31 cellular contexts compared by ENCODE assay signal in the genomic region with DNA sequence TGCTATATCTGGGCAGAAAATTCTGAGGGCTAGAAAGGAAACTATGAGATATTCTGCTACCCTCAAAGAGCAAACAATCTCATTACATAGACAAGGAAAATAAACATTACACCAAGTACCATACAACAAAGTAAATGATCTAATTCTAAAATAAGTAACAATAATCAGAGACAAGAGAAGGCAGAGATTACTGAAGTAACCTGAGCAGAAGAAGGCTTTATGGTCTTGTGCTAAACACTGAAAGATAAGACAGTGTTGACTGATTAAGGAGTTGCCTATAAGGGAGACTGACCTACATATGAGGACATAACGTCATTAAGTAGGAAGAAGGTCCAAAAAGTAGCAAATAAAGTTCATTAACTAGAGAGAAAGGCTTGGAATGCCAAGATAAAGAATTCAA.
"Had no signal": no experiment of that assay in that cellular context is flagged by ENCODE, and none has a peak within 500 bp of the region (broad histone marks: within the 10 kb centered on the region; RNA-seq: fewer than 3 reads in every experiment).

No MANE protein-coding gene starts in this region.

- ATAC-seq: activated CD4-positive, CD25-positive, alpha-beta regulatory T cell treated with anti-CD3 and anti-CD28 coated beads, Interleukin-2, amount 50 U/mL, for 24 hours; activated CD8-positive, alpha-beta memory T cell treated with anti-CD3 and anti-CD28 coated beads, Interleukin-2, amount 10 ng/mL, durations not matched to agents 7 days and 5 days; activated CD8-positive, alpha-beta T cell treated with anti-CD3 and anti-CD28 coated beads, Interleukin-2, amount 10 ng/mL, durations not matched to agents 7 days and 5 days; activated naive CD8-positive, alpha-beta T cell treated with anti-CD3 and anti-CD28 coated beads, Interleukin-2, amount 50 U/mL, for 24 hours; body of pancreas; esophagus mucosa; T-helper 17 cell had no signal

- H3K4me3 ChIP-seq: adrenal gland, body of pancreas had no signal

- H3K4me3 Mint-ChIP-seq: activated B cell treated with CpG ODN at 0.5 μM for 24 hours; activated CD8-positive, alpha-beta memory T cell treated with anti-CD3 and anti-CD28 coated beads, Interleukin-2, amount 10 ng/mL, durations not matched to agents 7 days and 5 days; activated CD8-positive, alpha-beta T cell treated with anti-CD3 and anti-CD28 coated beads, Interleukin-2, amount 10 ng/mL, durations not matched to agents 7 days and 5 days; activated naive CD4-positive, alpha-beta T cell treated with anti-CD3 and anti-CD28 coated beads for 36 hours; activated naive CD4-positive, alpha-beta T cell treated with anti-CD3 and anti-CD28 coated beads, Interleukin-2, amount 50 U/mL, for 24 hours; activated naive CD8-positive, alpha-beta T cell treated with anti-CD3 and anti-CD28 coated beads for 36 hours; activated naive CD8-positive, alpha-beta T cell treated with anti-CD3 and anti-CD28 coated beads, Interleukin-2, amount 50 U/mL, for 24 hours; activated T-helper 1 cell treated with anti-CD3 and anti-CD28 coated beads, Interleukin-12 subunit alpha, Interleukin-12 subunit beta, Interleukin-2, Interleukin-4 antibody, amounts not matched to agents 30 ng/mL and 10 ng/mL and 1 ng/mL, durations not matched to agents 14 hours and 24 hours and 36 hours; endodermal cell; T-helper 17 cell; T-helper 2 cell treated with Interferon-gamma antibody and Interleukin-4, amounts not matched to agents 5 μg/mL and 100 μg/mL, for 36 hours had no signal

- H3K36me3 Mint-ChIP-seq: activated CD8-positive, alpha-beta memory T cell treated with anti-CD3 and anti-CD28 coated beads, Interleukin-2, amount 10 ng/mL, durations not matched to agents 7 days and 5 days; activated naive CD8-positive, alpha-beta T cell treated with anti-CD3 and anti-CD28 coated beads for 36 hours had no signal

- H3K9me3 Mint-ChIP-seq: activated B cell treated with CpG ODN at 0.5 μM for 24 hours; activated naive CD4-positive, alpha-beta T cell treated with anti-CD3 and anti-CD28 coated beads for 36 hours; activated naive CD4-positive, alpha-beta T cell treated with anti-CD3 and anti-CD28 coated beads, Interleukin-2, amount 50 U/mL, for 24 hours; activated naive CD8-positive, alpha-beta T cell treated with anti-CD3 and anti-CD28 coated beads for 36 hours; activated naive CD8-positive, alpha-beta T cell treated with anti-CD3 and anti-CD28 coated beads, Interleukin-2, amount 50 U/mL, for 24 hours; activated T-helper 1 cell treated with anti-CD3 and anti-CD28 coated beads, Interleukin-12 subunit alpha, Interleukin-12 subunit beta, Interleukin-2, Interleukin-4 antibody, amounts not matched to agents 30 ng/mL and 10 ng/mL and 1 ng/mL, durations not matched to agents 14 hours and 24 hours and 36 hours; activated T-helper 2 cell treated with anti-CD3 and anti-CD28 coated beads, Interferon-gamma antibody, Interleukin-2, Interleukin-4, amounts not matched to agents 10 μg/mL and 5 μg/mL and 100 μg/mL, durations not matched to agents 14 hours and 24 hours and 36 hours; endodermal cell; T-helper 2 cell treated with Interferon-gamma antibody and Interleukin-4, amounts not matched to agents 5 μg/mL and 100 μg/mL, for 36 hours had no signal

- H3K27ac ChIP-seq: adrenal gland, body of pancreas, WERI-Rb-1 had no signal

- H3K4me1 Mint-ChIP-seq: activated B cell treated with CpG ODN at 0.5 μM for 24 hours; activated CD8-positive, alpha-beta memory T cell treated with anti-CD3 and anti-CD28 coated beads, Interleukin-2, amount 10 ng/mL, durations not matched to agents 7 days and 5 days; activated naive CD4-positive, alpha-beta T cell treated with anti-CD3 and anti-CD28 coated beads, Interleukin-2, amount 50 U/mL, for 24 hours; activated naive CD8-positive, alpha-beta T cell treated with anti-CD3 and anti-CD28 coated beads for 36 hours; activated naive CD8-positive, alpha-beta T cell treated with anti-CD3 and anti-CD28 coated beads, Interleukin-2, amount 50 U/mL, for 24 hours had no signal

- DNase-seq: activated B cell treated with CpG ODN at 0.5 μM for 24 hours; activated CD4-positive, alpha-beta T cell treated with anti-CD3 and anti-CD28 coated beads for 48 hours; activated CD4-positive, alpha-beta T cell treated with anti-CD3 and anti-CD28 coated beads, Interleukin-2, amount 50 U/mL, for 1 hour; activated CD4-positive, alpha-beta T cell treated with anti-CD3 and anti-CD28 coated beads, Interleukin-2, amount 50 U/mL, for 48 hours; activated CD8-positive, alpha-beta memory T cell treated with anti-CD3 and anti-CD28 coated beads, Interleukin-2, amount 10 ng/mL, durations not matched to agents 7 days and 5 days; activated CD8-positive, alpha-beta memory T cell treated with anti-CD3 and anti-CD28 coated beads, Interleukin-2, amount 50 U/mL, for 4 hours; activated CD8-positive, alpha-beta T cell treated with anti-CD3 and anti-CD28 coated beads, Interleukin-2, amount 10 ng/mL, durations not matched to agents 7 days and 5 days; activated effector memory CD4-positive, alpha-beta T cell treated with anti-CD3 and anti-CD28 coated beads, Interleukin-2, amount 50 U/mL, for 16 hours; activated naive CD4-positive, alpha-beta T cell treated with anti-CD3 and anti-CD28 coated beads for 36 hours; activated naive CD8-positive, alpha-beta T cell treated with anti-CD3 and anti-CD28 coated beads for 36 hours; activated naive CD8-positive, alpha-beta T cell treated with anti-CD3 and anti-CD28 coated beads, Interleukin-2, amount 50 U/mL, for 24 hours; activated T-cell treated with anti-CD3 and anti-CD28 coated beads, Interleukin-2, amount 50 U/mL, for 1 hour; activated T-cell treated with anti-CD3 and anti-CD28 coated beads, Interleukin-2, amount 50 U/mL, for 48 hours; adrenal gland; amygdala; aorta; body of pancreas; cortex of kidney; effector CD8-positive, alpha-beta T cell; endodermal cell; foreskin fibroblast; T-helper 1 cell; T-helper 17 cell; T1000; WERI-Rb-1 had no signal

- H3K27ac Mint-ChIP-seq: activated B cell treated with CpG ODN at 0.5 μM for 24 hours; activated CD8-positive, alpha-beta memory T cell treated with anti-CD3 and anti-CD28 coated beads, Interleukin-2, amount 10 ng/mL, durations not matched to agents 7 days and 5 days; activated CD8-positive, alpha-beta T cell treated with anti-CD3 and anti-CD28 coated beads, Interleukin-2, amount 10 ng/mL, durations not matched to agents 7 days and 5 days; activated naive CD4-positive, alpha-beta T cell treated with anti-CD3 and anti-CD28 coated beads for 36 hours; activated naive CD4-positive, alpha-beta T cell treated with anti-CD3 and anti-CD28 coated beads, Interleukin-2, amount 50 U/mL, for 24 hours; activated naive CD8-positive, alpha-beta T cell treated with anti-CD3 and anti-CD28 coated beads for 36 hours; activated naive CD8-positive, alpha-beta T cell treated with anti-CD3 and anti-CD28 coated beads, Interleukin-2, amount 50 U/mL, for 24 hours; activated T-helper 1 cell treated with anti-CD3 and anti-CD28 coated beads, Interleukin-12 subunit alpha, Interleukin-12 subunit beta, Interleukin-2, Interleukin-4 antibody, amounts not matched to agents 30 ng/mL and 10 ng/mL and 1 ng/mL, durations not matched to agents 14 hours and 24 hours and 36 hours; activated T-helper 2 cell treated with anti-CD3 and anti-CD28 coated beads, Interferon-gamma antibody, Interleukin-2, Interleukin-4, amounts not matched to agents 10 μg/mL and 5 μg/mL and 100 μg/mL, durations not matched to agents 14 hours and 24 hours and 36 hours; endodermal cell; T-helper 17 cell; T-helper 2 cell treated with Interferon-gamma antibody and Interleukin-4, amounts not matched to agents 5 μg/mL and 100 μg/mL, for 36 hours had no signal

- H3K9me3 ChIP-seq: adrenal gland, body of pancreas had no signal

- H3K4me1 ChIP-seq: body of pancreas had no signal

- H3K36me3 ChIP-seq: adrenal gland, WERI-Rb-1 had no signal

- H3K27me3 ChIP-seq: adrenal gland, body of pancreas had no signal

- H3K27me3 Mint-ChIP-seq: activated B cell treated with CpG ODN at 0.5 μM for 24 hours had no signal
